In the genomic region with DNA sequence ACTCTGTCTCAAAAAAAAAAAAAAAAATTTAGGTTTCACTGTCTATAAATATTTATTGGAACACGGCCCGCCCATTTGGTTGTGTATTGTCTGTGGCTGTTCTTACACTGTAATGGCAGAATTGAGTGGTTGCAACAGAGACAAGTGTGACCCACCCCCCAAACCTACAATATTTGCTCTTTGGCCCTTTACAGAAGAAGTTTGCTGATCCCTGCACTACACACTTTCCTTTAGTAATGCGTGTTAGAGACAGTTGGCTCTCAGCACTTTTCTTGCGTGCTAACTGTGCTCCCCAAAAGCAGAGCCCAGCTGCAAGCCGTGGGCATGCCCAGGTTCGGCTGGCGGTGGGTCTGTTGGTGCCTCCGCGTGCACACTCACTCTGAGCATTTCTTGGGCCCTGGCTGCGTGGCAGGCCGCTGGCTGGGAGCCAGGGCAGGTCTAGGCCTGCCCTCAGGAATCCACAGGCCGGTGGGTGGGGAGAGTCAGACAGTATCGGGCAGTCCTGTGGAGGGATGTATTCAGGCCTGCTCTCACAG, we compare ENCODE assay signal across 9 cellular contexts.
DNase-seq lines count a peak whose midpoint lies in the region; ATAC-seq, FAIRE-seq and TF ChIP-seq lines count a peak whose summit lies in the region.
"Had no signal": no experiment of that assay in that cellular context is flagged by ENCODE, and none has a peak within 500 bp of the region (broad histone marks: within the 10 kb centered on the region; RNA-seq: fewer than 3 reads in every experiment).

No MANE protein-coding gene starts in this region.

- no peaks in the 10 kb centered on the region for H3K9me3 ChIP-seq in OCI-LY3 (ENCODE audit: insufficient read depth, low read length)
- no peaks in the 10 kb centered on the region for H3K9me3 ChIP-seq in adrenal gland (replicated peaks in 1 of 3)
- H3K9me3 ChIP-seq: SJSA1 had no signal

- peak overlapping the region; percentile 67 for H3K27ac ChIP-seq in OCI-LY3 (ENCODE audit: low read length)
- no peak overlapping the region for H3K27ac ChIP-seq in adrenal gland

- no peak for DNase-seq in GM12891 (ENCODE audit: insufficient read length, low spot score)
- peak; percentile 12 for DNase-seq in mesenteric fat pad (ENCODE audit: low spot score)
- no peak for DNase-seq in SK-N-DZ (ENCODE audit: low spot score)
- no peak for DNase-seq in occipital lobe (lab: John Stamatoyannopoulos, UW)
- DNase-seq in dedifferentiated amniotic fluid mesenchymal stem cell (ENCODE audit: extremely low spot score): no peak
- DNase-seq in adrenal gland: no peak

- H4K20me1 ChIP-seq in OCI-LY3 (ENCODE audit: insufficient read depth, low read length): no peaks in the 10 kb centered on the region

- H2AFZ ChIP-seq in OCI-LY3 (ENCODE audit: low read depth, low read length): peak overlapping the region; percentile 2; the same call in 1 of the 2 replicates

- H3K4me3 ChIP-seq in OCI-LY3 (ENCODE audit: low read length) (peak overlapping the region; percentile 5), adrenal gland (no peak overlapping the region)
- H3K4me3 ChIP-seq: SJSA1 had no signal

- H3K79me2 ChIP-seq in OCI-LY3 (ENCODE audit: low read length): peaks cover 26% of the 10 kb centered on the region

- H3K36me3 ChIP-seq in OCI-LY3 (replicated peaks; ENCODE audit: low read depth, low read length): peaks cover 5% of the 10 kb centered on the region
- no peaks in the 10 kb centered on the region for H3K36me3 ChIP-seq in adrenal gland (replicated peaks in 1 of 2)

- H3K9ac ChIP-seq in OCI-LY3 (ENCODE audit: low read length): peak overlapping the region; percentile 46

- peak; percentile 43 for ATAC-seq in HG02759 (IDR thresholded peaks at IDR 0.05; ENCODE audit: unreplicated experiment)

- TF ChIP-seq POLR2A in GM12891 (IDR thresholded peaks at IDR 0.05; ENCODE audit: low read depth, low read length): peak; percentile 24; the same call in 1 of the 2 replicates
- no peak for TF ChIP-seq POLR2A in adrenal gland (IDR thresholded peaks at IDR 0.05)

- intact Hi-C loops in adrenal gland (cut with DNase I): no loop called here

- WGBS in adrenal gland, 4 donors: 82 to 92% (median 86%) methylated on average over 11 to 13 of the region's 13 CpGs

- H3K27me3 ChIP-seq in OCI-LY3 (ENCODE audit: low read depth, low read length): no peaks in the 10 kb centered on the region
- H3K27me3 ChIP-seq in adrenal gland: no peaks in the 10 kb centered on the region
- H3K27me3 ChIP-seq: SJSA1 had no signal

- H3K4me2 ChIP-seq in OCI-LY3 (ENCODE audit: low read length): peak overlapping the region; percentile 46

- H3K4me1 ChIP-seq in OCI-LY3 (ENCODE audit: low read length) (peaks cover 54% of the 10 kb centered on the region), adrenal gland (replicated peaks in 1 of 2) (no peaks in the 10 kb centered on the region)

- TF ChIP-seq CTCF in OCI-LY3 (IDR thresholded peaks at IDR 0.05; ENCODE audit: low read depth, low read length): no peak
- TF ChIP-seq CTCF in adrenal gland (IDR thresholded peaks at IDR 0.05): no peak

- peak; percentile 92 for FAIRE-seq in GM12891 (lab: Jason Lieb, UNC)

TF ChIP-seq in GM12891, 5 proteins besides CTCF, POLR2A, EP300 and RAD21:
- TF ChIP-seq TAF1 (IDR thresholded peaks at IDR 0.05; ENCODE audit: low read depth, low read length): no peak
- no peak for TF ChIP-seq SPI1 (IDR thresholded peaks at IDR 0.05; ENCODE audit: low read depth, low read length)
- no peak for TF ChIP-seq PAX5 (IDR thresholded peaks at IDR 0.05; ENCODE audit: insufficient read depth, low read length, severe bottlenecking)
- no peak for TF ChIP-seq POLR2AphosphoS5 (IDR thresholded peaks at IDR 0.05; ENCODE audit: low read depth, low read length)
- no peak for TF ChIP-seq POU2F2 (IDR thresholded peaks at IDR 0.05; ENCODE audit: low read depth, low read length)
